Comparison of ENCODE assay signal across 1 cellular context in the genomic region with DNA sequence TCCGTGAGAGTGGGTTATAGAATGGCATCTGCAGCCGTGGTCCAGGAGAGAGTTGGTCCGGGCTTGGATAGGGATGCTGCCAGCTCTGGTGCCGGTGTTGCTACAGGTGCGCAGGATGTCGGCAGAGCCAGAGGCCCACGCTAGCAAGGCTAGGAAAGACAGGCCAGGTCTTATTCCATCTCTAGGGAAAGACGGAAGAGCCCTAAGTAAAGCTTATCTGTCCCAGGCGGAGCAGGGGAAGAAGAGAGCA.
TF ChIP-seq lines count a peak whose summit lies in the region.

No MANE protein-coding gene starts in this region.

TF ChIP-seq in HCT116, 20 proteins besides CTCF, POLR2A, EP300 and RAD21:
- no peak for TF ChIP-seq ZNF274 (IDR thresholded peaks at IDR 0.05; ENCODE audit: low read depth, low read length)
